In the genomic region with DNA sequence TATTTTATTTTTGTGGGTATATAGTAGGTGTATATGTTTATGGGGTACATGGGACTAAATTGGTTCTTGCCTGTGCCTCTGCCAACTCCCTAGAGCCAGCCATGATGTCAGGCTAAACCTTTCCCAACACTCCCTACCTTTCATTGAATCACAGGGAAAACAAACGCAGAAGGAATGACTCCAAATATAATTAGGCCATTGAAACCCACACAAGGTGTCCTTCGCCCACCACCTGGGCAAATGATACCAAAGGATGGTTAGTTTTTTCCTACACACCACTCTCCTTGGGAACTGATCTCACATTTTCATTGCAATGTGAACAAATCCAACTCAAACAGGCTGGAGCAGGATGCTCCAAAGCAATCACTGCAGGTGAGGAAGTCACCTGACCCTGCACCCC, we compare ENCODE assay signal across 12 cellular contexts.
"Had no signal": no experiment of that assay in that cellular context is flagged by ENCODE, and none has a peak within 500 bp of the region (broad histone marks: within the 10 kb centered on the region; RNA-seq: fewer than 3 reads in every experiment).

No MANE protein-coding gene starts in this region.

- H3K27me3 ChIP-seq: cardiac muscle cell, right atrium auricular region, thyroid gland, uterus had no signal

- H3K36me3 ChIP-seq: thyroid gland, uterus had no signal

- H3K4me3 ChIP-seq: cardiac muscle cell, right atrium auricular region, thyroid gland, uterus had no signal

- H3K9me3 ChIP-seq: right atrium auricular region, thyroid gland, uterus had no signal

- H3K27ac ChIP-seq: cardiac muscle cell, right atrium auricular region, thyroid gland had no signal

- DNase-seq: activated CD4-positive, alpha-beta T cell treated with anti-CD3 and anti-CD28 coated beads, Interleukin-2, amount 50 U/mL, for 1 hour; activated naive CD8-positive, alpha-beta T cell treated with anti-CD3 and anti-CD28 coated beads, Interleukin-2, amount 50 U/mL, for 24 hours; cortex of kidney; effector memory CD4-positive, alpha-beta T cell; hippocampal formation; kidney glomerular epithelial cell; midbrain; small intestine; thyroid gland; uterus had no signal
